Comparison of ENCODE assay signal across 8 cellular contexts in the genomic region with DNA sequence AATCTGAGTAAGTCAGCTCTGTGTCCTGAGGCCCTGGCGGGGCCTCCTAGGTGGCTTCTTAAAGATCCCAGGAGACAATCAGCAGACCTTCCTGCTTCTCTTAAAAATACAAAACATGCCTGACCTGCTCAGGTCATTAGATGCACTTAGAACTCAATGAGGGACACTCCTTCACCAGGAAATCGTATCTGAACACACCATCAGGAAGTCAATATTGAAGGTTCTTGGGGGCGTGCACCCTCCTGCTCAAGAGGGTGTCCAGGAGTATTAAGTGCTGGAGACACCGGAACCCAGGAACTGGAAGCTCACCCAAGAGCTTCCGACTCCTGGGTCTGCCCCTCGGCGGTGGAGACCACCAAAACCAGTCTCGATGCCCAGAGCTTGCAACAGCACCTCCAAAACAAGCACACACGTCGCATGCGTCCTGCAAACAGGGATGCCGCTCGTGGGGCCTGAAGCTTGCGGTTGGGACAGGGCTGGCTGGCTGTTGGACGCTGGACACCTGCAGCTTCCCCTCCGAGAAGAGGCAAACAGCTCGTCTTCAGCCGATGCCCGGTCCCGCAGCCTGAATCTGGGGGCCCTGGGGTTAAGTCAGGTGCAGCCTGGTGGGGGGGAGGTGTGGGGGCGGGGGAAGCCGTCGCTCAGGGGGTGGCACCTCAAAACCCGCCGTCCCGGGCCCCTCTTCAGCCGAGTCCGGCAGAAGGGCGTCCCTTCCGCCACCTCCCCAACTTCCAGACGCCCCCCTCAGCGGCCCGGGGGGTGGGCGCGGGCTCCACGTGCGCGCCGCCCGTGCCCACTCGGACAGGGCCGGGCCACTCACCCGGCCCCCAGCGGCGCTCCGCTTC. TPM values are rescaled to one million over a fixed set of nuclear protein-coding genes. Genes with fewer than 3 reads are reported as not detected.
DNase-seq lines count a peak whose midpoint lies in the region; ATAC-seq and TF ChIP-seq lines count a peak whose summit lies in the region.

No MANE protein-coding gene starts in this region.

- H3K27ac Mint-ChIP-seq in activated naive CD8-positive, alpha-beta T cell = no peak overlapping the region

- intact Hi-C loops in Right ventricle myocardium inferior (cut with DNase I) = no loop called here
- intact Hi-C loops in left colon (cut with DNase I, micrococcal nuclease) = no loop called here

- H3K36me3 Mint-ChIP-seq in activated naive CD8-positive, alpha-beta T cell = no peaks in the 10 kb centered on the region

- ATAC-seq in Right ventricle myocardium inferior = no peak
- peak; percentile 18 for ATAC-seq in HG03135 (IDR thresholded peaks at IDR 0.05; ENCODE audit: unreplicated experiment)
- ATAC-seq in left colon = peak; percentile 73
- ATAC-seq in thoracic aorta (ENCODE audit: insufficient number of reproducible peaks, low FRiP score, low read depth) = no peak
- no peak for ATAC-seq in HG03342 (IDR thresholded peaks at IDR 0.05; ENCODE audit: unreplicated experiment)

- peak overlapping the region; percentile 46 for H3K4me3 Mint-ChIP-seq in activated naive CD8-positive, alpha-beta T cell

- H3K4me3 ChIP-seq in cardiac muscle cell (peak overlapping the region; percentile 45), thoracic aorta (peak overlapping the region; percentile 51)

- H3K27ac ChIP-seq in cardiac muscle cell = no peak overlapping the region
- no peak overlapping the region for H3K27ac ChIP-seq in thoracic aorta

- no peak for TF ChIP-seq CTCF in cardiac muscle cell (IDR thresholded peaks at IDR 0.05; ENCODE audit: low read depth, low read length)
- no peak for TF ChIP-seq CTCF in thoracic aorta (IDR thresholded peaks at IDR 0.05)

- DNase-seq in cardiac muscle cell (ENCODE audit: low read depth in 1 of 2, low spot score in 1 of 2) (peak in 1 of 2 donors; percentile 5), Right ventricle myocardium inferior (ENCODE audit: missing footprints) (no peak), left colon (peak; percentile 46 to 47), thoracic aorta (ENCODE audit: low spot score) (no peak), NCI-H1048 (lab: John Stamatoyannopoulos, UW) (no peak)

- H3K9me3 ChIP-seq in cardiac muscle cell (ENCODE audit: low read depth) (no peaks in the 10 kb centered on the region), thoracic aorta (peaks cover 4% of the 10 kb centered on the region)

- peaks cover 3% of the 10 kb centered on the region for H3K9me3 Mint-ChIP-seq in activated naive CD8-positive, alpha-beta T cell (ENCODE audit: low read depth)

- peaks cover 30% of the 10 kb centered on the region for H3K27me3 Mint-ChIP-seq in activated naive CD8-positive, alpha-beta T cell

- H3K27me3 ChIP-seq in cardiac muscle cell (peaks cover 50% of the 10 kb centered on the region), thoracic aorta (replicated peaks; ENCODE audit: insufficient read depth) (no peaks in the 10 kb centered on the region)

- H3K4me1 ChIP-seq in cardiac muscle cell (ENCODE audit: low read depth) (no peaks in the 10 kb centered on the region), thoracic aorta (ENCODE audit: control insufficient read depth in 1 of 2, low read depth in 2 of 2) (no peaks in the 10 kb centered on the region)

- H3K4me1 Mint-ChIP-seq in activated naive CD8-positive, alpha-beta T cell (ENCODE audit: low read depth) = peaks cover 9% of the 10 kb centered on the region

- H3K36me3 ChIP-seq in cardiac muscle cell (no peaks in the 10 kb centered on the region), thoracic aorta (no peaks in the 10 kb centered on the region)

RNA-seq across cellular contexts. Expression of gene RAPGEF5, which starts 0.7 kb away (rescaled TPM):
- 0.11 and 0.21 TPM in 2 replicates for total RNA-seq in cardiac muscle cell
- 0.21 TPM in 1 of 2 replicates, not detected in the other for polyA plus RNA-seq in cardiac muscle cell
- 9.4 TPM for total RNA-seq in Right ventricle myocardium inferior
- total RNA-seq in left colon = 10 to 100 TPM; 51.7 to 62.9 TPM
- 10 to 100 TPM; 66.5 to 70.8 TPM for total RNA-seq in thoracic aorta

Comparison
In these comparisons a context has a peak if more than half of its experiments do, and no peak if none do; other contexts are left out.
1. DNase-seq: peak in left colon (2 of 2); none in Right ventricle myocardium inferior (single experiment), thoracic aorta (single experiment) and NCI-H1048 (single experiment).
2. ATAC-seq: peak in HG03135 (single experiment) and left colon (single experiment); none in Right ventricle myocardium inferior (single experiment), thoracic aorta (single experiment) and HG03342 (single experiment).